In genomic region chr4:153143527-153144348, GRCh38 we compare ENCODE assay signal across 8 cellular contexts.
DNase-seq lines count a peak whose midpoint lies in the region; ATAC-seq, FAIRE-seq and TF ChIP-seq lines count a peak whose summit lies in the region.

No MANE protein-coding gene starts in this region.

- H3K4me3 ChIP-seq in endothelial cell of umbilical vein (replicated peaks in 1 of 3; ENCODE audit: insufficient read depth in 1 of 3, low read depth in 1 of 3, low read length in 3 of 3) (peak overlapping the region in 1 of 3 experiments; percentile 10), psoas muscle (no peak overlapping the region)

- H3K4me1 ChIP-seq in endothelial cell of umbilical vein (ENCODE audit: control insufficient read depth, extremely low read depth, insufficient read depth, low read length) (peaks cover 14% of the 10 kb centered on the region), psoas muscle (no peaks in the 10 kb centered on the region)

- H3K9ac ChIP-seq in endothelial cell of umbilical vein (replicated peaks; ENCODE audit: extremely low read depth, insufficient read depth, low read length): no peak overlapping the region

- POLR2A ChIA-PET in endothelial cell of umbilical vein (lab: Charles Lee): no interaction called here

- no peak overlapping the region for H3K27ac Mint-ChIP-seq in immature natural killer cell
- no peak overlapping the region for H3K27ac Mint-ChIP-seq in activated T-helper 2 cell treated with anti-CD3 and anti-CD28 coated beads, Interferon-gamma antibody, Interleukin-2, Interleukin-4, amounts not matched to agents 10 μg/mL and 5 μg/mL and 100 μg/mL, durations not matched to agents 14 hours and 24 hours and 36 hours

- no peaks in the 10 kb centered on the region for H3K36me3 ChIP-seq in endothelial cell of umbilical vein (ENCODE audit: control insufficient read depth in 2 of 2, extremely low read depth in 1 of 2, insufficient read depth in 2 of 2, low read length in 2 of 2)
- H3K36me3 ChIP-seq in psoas muscle (ENCODE audit: insufficient read depth in 1 of 2, low read depth in 1 of 2): no peaks in the 10 kb centered on the region

- H2AFZ ChIP-seq in endothelial cell of umbilical vein (ENCODE audit: low read depth, low read length): no peak overlapping the region

- intact Hi-C loops in left ventricle myocardium superior (cut with micrococcal nuclease): no loop called here
- intact Hi-C loops in Right ventricle myocardium superior (cut with DNase I): loop anchor here (2.0 kb wide), 1 partner anchor 175 kb away; no protein-coding TSS in a partner anchor
- intact Hi-C loops in endothelial cell of umbilical vein (cut with micrococcal nuclease): loop anchor here (1.0 to 2.0 kb wide), 9 partner anchors 63 to 607 kb away; no protein-coding TSS in a partner anchor
- intact Hi-C loops in psoas muscle (cut with DNase I): loop anchor here (2.0 to 10.0 kb wide), 5 partner anchors 64 to 609 kb away; no protein-coding TSS in a partner anchor
- intact Hi-C loops in activated T-helper 2 cell treated with anti-CD3 and anti-CD28 coated beads, Interferon-gamma antibody, Interleukin-2, Interleukin-4, amounts not matched to agents 10 μg/mL and 5 μg/mL and 100 μg/mL, durations not matched to agents 14 hours and 24 hours and 36 hours (cut with micrococcal nuclease): loop anchor here (1.0 to 10.0 kb wide), 3 partner anchors 175 to 501 kb away; no protein-coding TSS in a partner anchor

- no peaks in the 10 kb centered on the region for H4K20me1 ChIP-seq in endothelial cell of umbilical vein (replicated peaks; ENCODE audit: control insufficient read depth, extremely low read depth, insufficient read depth, low read length)

- DNase-seq in left ventricle myocardium superior (no peak), Right ventricle myocardium superior (no peak), NCI-H82 treated with DMSO at 0.1 percent for 48 hours (lab: John Stamatoyannopoulos, UW; ENCODE audit: unreplicated experiment) (peak; percentile 74), endothelial cell of umbilical vein (ENCODE audit: low read depth, low spot score) (peak; percentile 54), urothelium cell line (ENCODE audit: low spot score) (peak; percentile 59), psoas muscle (no peak), immature natural killer cell (no peak)
- no peak for DNase-seq in activated T-helper 2 cell treated with anti-CD3 and anti-CD28 coated beads, Interferon-gamma antibody, Interleukin-2, Interleukin-4, amounts not matched to agents 10 μg/mL and 5 μg/mL and 100 μg/mL, durations not matched to agents 14 hours and 24 hours and 36 hours (ENCODE audit: low spot score)

- TF ChIP-seq CTCF in endothelial cell of umbilical vein (IDR thresholded peaks at IDR 0.05; ENCODE audit: extremely low read depth in 1 of 2, insufficient read depth in 1 of 2, low read depth in 1 of 2, low read length in 2 of 2) (no peak), psoas muscle (IDR thresholded peaks at IDR 0.05) (no peak)

- TF ChIP-seq POLR2A in endothelial cell of umbilical vein (IDR thresholded peaks at IDR 0.05; ENCODE audit: low read depth, low read length): no peak

- ATAC-seq in left ventricle myocardium superior (peak; percentile 51), Right ventricle myocardium superior (ENCODE audit: poor library complexity) (no peak), psoas muscle (no peak)

- CTCF ChIA-PET in endothelial cell of umbilical vein (lab: Charles Lee): interaction anchor here (0.6 to 2.0 kb wide), 50 partner anchors 7 to 608 kb away, joined by 3 to 69 read pairs (median 6); partner anchors contain the start of genes MND1 and TRIM2

- no peaks in the 10 kb centered on the region for H3K9me1 ChIP-seq in endothelial cell of umbilical vein (replicated peaks; ENCODE audit: control insufficient read depth, extremely low read depth, insufficient read depth, low read length)

- dilution Hi-C loops in endothelial cell of umbilical vein (cut with MboI; ENCODE audit: extremely low pct_ligation_motif_present, low sequenced_read_pairs): no loop called here

- WGBS in psoas muscle, 3 donors: 20 to 33% (median 21%) methylated on average over 7 of the region's 7 CpGs

- H3K27me3 ChIP-seq in endothelial cell of umbilical vein (ENCODE audit: control insufficient read depth in 2 of 2, insufficient read depth in 2 of 2, low read length in 2 of 2): no peaks in the 10 kb centered on the region
- no peaks in the 10 kb centered on the region for H3K27me3 ChIP-seq in psoas muscle (ENCODE audit: insufficient read depth in 3 of 3, low read length in 2 of 3)

- H3K27me3 Mint-ChIP-seq in immature natural killer cell (ENCODE audit: low read depth in 3 of 3): peaks cover 0 to 10% (median 2%) of the 10 kb centered on the region in 3 donors
- H3K27me3 Mint-ChIP-seq in activated T-helper 2 cell treated with anti-CD3 and anti-CD28 coated beads, Interferon-gamma antibody, Interleukin-2, Interleukin-4, amounts not matched to agents 10 μg/mL and 5 μg/mL and 100 μg/mL, durations not matched to agents 14 hours and 24 hours and 36 hours (ENCODE audit: low read depth): peaks cover 33% of the 10 kb centered on the region

- no peaks in the 10 kb centered on the region for H3K9me3 Mint-ChIP-seq in immature natural killer cell
- no peaks in the 10 kb centered on the region for H3K9me3 Mint-ChIP-seq in activated T-helper 2 cell treated with anti-CD3 and anti-CD28 coated beads, Interferon-gamma antibody, Interleukin-2, Interleukin-4, amounts not matched to agents 10 μg/mL and 5 μg/mL and 100 μg/mL, durations not matched to agents 14 hours and 24 hours and 36 hours

- H3K4me1 Mint-ChIP-seq in immature natural killer cell: no peaks in the 10 kb centered on the region
- H3K4me1 Mint-ChIP-seq in activated T-helper 2 cell treated with anti-CD3 and anti-CD28 coated beads, Interferon-gamma antibody, Interleukin-2, Interleukin-4, amounts not matched to agents 10 μg/mL and 5 μg/mL and 100 μg/mL, durations not matched to agents 14 hours and 24 hours and 36 hours (ENCODE audit: low read depth): peaks cover 5% of the 10 kb centered on the region

- H3K79me2 ChIP-seq in endothelial cell of umbilical vein (ENCODE audit: control insufficient read depth, insufficient read depth, low read length): no peaks in the 10 kb centered on the region

- BruUV-seq in endothelial cell of umbilical vein (replicated peaks; lab: Mats Ljungman, UMichigan): no TSS peak

- H3K27ac ChIP-seq in endothelial cell of umbilical vein (ENCODE audit: insufficient read depth, low read depth, low read length): no peak overlapping the region
- H3K27ac ChIP-seq in psoas muscle: no peak overlapping the region

- no peaks in the 10 kb centered on the region for H3K9me3 ChIP-seq in endothelial cell of umbilical vein (replicated peaks; ENCODE audit: control insufficient read depth, insufficient read depth, low read length)
- H3K9me3 ChIP-seq in psoas muscle: no peaks in the 10 kb centered on the region

- H3K4me3 Mint-ChIP-seq in immature natural killer cell: no peak overlapping the region
- no peak overlapping the region for H3K4me3 Mint-ChIP-seq in activated T-helper 2 cell treated with anti-CD3 and anti-CD28 coated beads, Interferon-gamma antibody, Interleukin-2, Interleukin-4, amounts not matched to agents 10 μg/mL and 5 μg/mL and 100 μg/mL, durations not matched to agents 14 hours and 24 hours and 36 hours (ENCODE audit: low read depth)

- FAIRE-seq in endothelial cell of umbilical vein (lab: Jason Lieb, UNC) (no peak), urothelium cell line (lab: Jason Lieb, UNC) (no peak)

- peak overlapping the region; percentile 28 for H3K4me2 ChIP-seq in endothelial cell of umbilical vein (ENCODE audit: insufficient read depth, low read length)

- peaks cover 0 to 3% (median 0%) of the 10 kb centered on the region in 3 donors for H3K36me3 Mint-ChIP-seq in immature natural killer cell
- no peaks in the 10 kb centered on the region for H3K36me3 Mint-ChIP-seq in activated T-helper 2 cell treated with anti-CD3 and anti-CD28 coated beads, Interferon-gamma antibody, Interleukin-2, Interleukin-4, amounts not matched to agents 10 μg/mL and 5 μg/mL and 100 μg/mL, durations not matched to agents 14 hours and 24 hours and 36 hours (ENCODE audit: low read depth)

TF ChIP-seq in endothelial cell of umbilical vein, 7 proteins besides CTCF, POLR2A, EP300 and RAD21:
- TF ChIP-seq GATA2 (IDR thresholded peaks at IDR 0.05; ENCODE audit: insufficient read depth, insufficient read length, low read depth, low read length): peak; percentile 37
- TF ChIP-seq MAX (IDR thresholded peaks at IDR 0.05; ENCODE audit: insufficient read depth, insufficient read length): no peak
- peak; percentile 20 for TF ChIP-seq JUN (IDR thresholded peaks at IDR 0.05; ENCODE audit: borderline replicate concordance, insufficient read depth, insufficient read length, low read depth)

Comparison
In these comparisons a context has a peak if more than half of its experiments do, and no peak if none do; other contexts are left out.
1. DNase-seq: peak in NCI-H82 treated with DMSO at 0.1 percent for 48 hours (single experiment), endothelial cell of umbilical vein (single experiment) and urothelium cell line (single experiment); none in left ventricle myocardium superior (single experiment), Right ventricle myocardium superior (single experiment), psoas muscle (0 of 2), immature natural killer cell (0 of 3) and activated T-helper 2 cell treated with anti-CD3 and anti-CD28 coated beads, Interferon-gamma antibody, Interleukin-2, Interleukin-4, amounts not matched to agents 10 μg/mL and 5 μg/mL and 100 μg/mL, durations not matched to agents 14 hours and 24 hours and 36 hours (single experiment).